In the genomic region with DNA sequence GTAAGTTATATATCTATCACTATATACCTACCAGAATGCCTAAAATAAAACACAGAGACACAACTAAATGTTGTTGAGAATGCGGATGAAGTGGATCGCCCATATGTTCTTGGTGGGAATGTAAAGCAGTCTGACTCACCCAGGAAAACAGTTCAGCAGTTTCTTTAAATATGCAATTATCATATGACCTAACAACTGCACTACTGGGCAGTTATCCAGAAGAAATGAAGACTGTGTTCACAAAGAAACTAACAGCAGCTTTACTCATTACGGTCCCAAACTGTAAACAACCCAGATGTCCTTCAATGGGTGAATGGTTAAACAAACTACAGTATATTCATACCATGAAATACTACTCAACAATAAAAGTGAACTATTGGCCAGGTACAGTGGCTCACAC, we compare ENCODE assay signal across 11 cellular contexts. TPM values are rescaled to one million over a fixed set of nuclear protein-coding genes. Genes with fewer than 3 reads are reported as not detected.
A peak's percentile ranks its signal among the peaks of the same experiment; 100 is the strongest.
DNase-seq lines count a peak whose midpoint lies in the region; ATAC-seq, FAIRE-seq and TF ChIP-seq lines count a peak whose summit lies in the region.
"Had no signal": no experiment of that assay in that cellular context is flagged by ENCODE, and none has a peak within 500 bp of the region (broad histone marks: within the 10 kb centered on the region; RNA-seq: fewer than 3 reads in every experiment).

No MANE protein-coding gene starts in this region.

- H3K4me3 ChIP-seq in fibroblast of pulmonary artery (replicated peaks; ENCODE audit: low read depth, low read length) = no peak overlapping the region
- H3K4me3 ChIP-seq: ovary had no signal

- no peaks in the 10 kb centered on the region for H3K27me3 Mint-ChIP-seq in activated naive CD4-positive, alpha-beta T cell treated with anti-CD3 and anti-CD28 coated beads, Interleukin-2, amount 10 ng/mL, durations not matched to agents 7 days and 5 days

- peaks cover 40% of the 10 kb centered on the region for H3K4me1 Mint-ChIP-seq in activated naive CD4-positive, alpha-beta T cell treated with anti-CD3 and anti-CD28 coated beads, Interleukin-2, amount 10 ng/mL, durations not matched to agents 7 days and 5 days
- peaks cover 81% of the 10 kb centered on the region for H3K4me1 Mint-ChIP-seq in stimulated activated effector memory CD8-positive, alpha-beta T cell treated with anti-CD3 and anti-CD28 coated beads, Interleukin-12 subunit alpha, Interleukin-12 subunit beta, amount 100 ng/mL, for 72 hours

- CTCF ChIA-PET in activated naive CD4-positive, alpha-beta T cell treated with anti-CD3 and anti-CD28 coated beads, Interleukin-2, amount 10 ng/mL, durations not matched to agents 7 days and 5 days (lab: Charles Lee) = interaction anchor here (1.1 to 2.0 kb wide), 4 partner anchors 9 to 20 kb away, joined by 3 to 5 read pairs (median 4); no protein-coding TSS in a partner anchor

- H3K27ac Mint-ChIP-seq in activated naive CD4-positive, alpha-beta T cell treated with anti-CD3 and anti-CD28 coated beads, Interleukin-2, amount 10 ng/mL, durations not matched to agents 7 days and 5 days = peak overlapping the region; percentile 15
- peak overlapping the region; percentile 87 for H3K27ac Mint-ChIP-seq in stimulated activated effector memory CD8-positive, alpha-beta T cell treated with anti-CD3 and anti-CD28 coated beads, Interleukin-12 subunit alpha, Interleukin-12 subunit beta, amount 100 ng/mL, for 72 hours

- TF ChIP-seq POLR2A in GM12891 (IDR thresholded peaks at IDR 0.05; ENCODE audit: low read depth, low read length) = no peak

- no peak for DNase-seq in activated naive CD4-positive, alpha-beta T cell treated with anti-CD3 and anti-CD28 coated beads, Interleukin-2, amount 10 ng/mL, durations not matched to agents 7 days and 5 days
- no peak for DNase-seq in activated naive CD4-positive, alpha-beta T cell treated with anti-CD3 and anti-CD28 coated beads, Interleukin-2, amount 50 U/mL, for 16 hours
- peak; percentile 90 for DNase-seq in fibroblast of pulmonary artery (ENCODE audit: low read depth)
- no peak for DNase-seq in stimulated activated effector memory CD8-positive, alpha-beta T cell treated with anti-CD3 and anti-CD28 coated beads, Interleukin-12 subunit alpha, Interleukin-12 subunit beta, amount 100 ng/mL, for 72 hours (ENCODE audit: low spot score in 2 of 2)
- no peak for DNase-seq in NCI-H146 (lab: John Stamatoyannopoulos, UW)
- no peak for DNase-seq in stimulated activated CD4-positive, alpha-beta T cell treated with anti-CD3 and anti-CD28 coated beads, Interleukin-15, amount 100 ng/mL, for 24 hours
- no peak for DNase-seq in GM12891 (ENCODE audit: insufficient read length, low spot score)
- DNase-seq: Caco-2, NCI-H526, ovary had no signal

- peak; percentile 57 for ATAC-seq in SK-N-SH treated with all-trans-retinoic acid at 6 μM for 48 hours
- no peak for ATAC-seq in stimulated activated effector memory CD8-positive, alpha-beta T cell treated with anti-CD3 and anti-CD28 coated beads, Interleukin-12 subunit alpha, Interleukin-12 subunit beta, amount 100 ng/mL, for 72 hours

- FAIRE-seq in GM12891 (lab: Jason Lieb, UNC) = no peak

- no peaks in the 10 kb centered on the region for H3K9me3 Mint-ChIP-seq in activated naive CD4-positive, alpha-beta T cell treated with anti-CD3 and anti-CD28 coated beads, Interleukin-2, amount 10 ng/mL, durations not matched to agents 7 days and 5 days
- no peaks in the 10 kb centered on the region for H3K9me3 Mint-ChIP-seq in stimulated activated effector memory CD8-positive, alpha-beta T cell treated with anti-CD3 and anti-CD28 coated beads, Interleukin-12 subunit alpha, Interleukin-12 subunit beta, amount 100 ng/mL, for 72 hours

- no peak for TF ChIP-seq CTCF in fibroblast of pulmonary artery (IDR thresholded peaks at IDR 0.05; ENCODE audit: low read length, missing control alignments)

- H3K4me3 Mint-ChIP-seq in activated naive CD4-positive, alpha-beta T cell treated with anti-CD3 and anti-CD28 coated beads, Interleukin-2, amount 10 ng/mL, durations not matched to agents 7 days and 5 days = no peak overlapping the region
- H3K4me3 Mint-ChIP-seq in stimulated activated effector memory CD8-positive, alpha-beta T cell treated with anti-CD3 and anti-CD28 coated beads, Interleukin-12 subunit alpha, Interleukin-12 subunit beta, amount 100 ng/mL, for 72 hours = no peak overlapping the region

- H3K36me3 Mint-ChIP-seq in activated naive CD4-positive, alpha-beta T cell treated with anti-CD3 and anti-CD28 coated beads, Interleukin-2, amount 10 ng/mL, durations not matched to agents 7 days and 5 days = peaks cover 24% of the 10 kb centered on the region
- H3K36me3 Mint-ChIP-seq in stimulated activated effector memory CD8-positive, alpha-beta T cell treated with anti-CD3 and anti-CD28 coated beads, Interleukin-12 subunit alpha, Interleukin-12 subunit beta, amount 100 ng/mL, for 72 hours = peaks cover 56% of the 10 kb centered on the region

TF ChIP-seq in SK-N-SH treated with all-trans-retinoic acid at 6 μM for 48 hours, 23 proteins besides CTCF, POLR2A, EP300 and RAD21 (continues in another document):
- TF ChIP-seq TOX (CRISPR knock-in tag; IDR thresholded peaks at IDR 0.05; ENCODE audit: borderline replicate concordance) (no peak), ZNF8 (CRISPR knock-in tag; IDR thresholded peaks at IDR 0.05) (no peak), ESRRG (CRISPR knock-in tag; IDR thresholded peaks at IDR 0.05) (no peak), RARB (CRISPR knock-in tag; IDR thresholded peaks at IDR 0.05) (no peak), OSR1 (CRISPR knock-in tag; IDR thresholded peaks at IDR 0.05) (no peak), BACH2 (CRISPR knock-in tag; IDR thresholded peaks at IDR 0.05; ENCODE audit: borderline replicate concordance) (no peak), ZNF565 (CRISPR knock-in tag; conservative IDR thresholded peaks at IDR 0.05; ENCODE audit: low read depth) (no peak)
- TF ChIP-seq, protein P1, sequence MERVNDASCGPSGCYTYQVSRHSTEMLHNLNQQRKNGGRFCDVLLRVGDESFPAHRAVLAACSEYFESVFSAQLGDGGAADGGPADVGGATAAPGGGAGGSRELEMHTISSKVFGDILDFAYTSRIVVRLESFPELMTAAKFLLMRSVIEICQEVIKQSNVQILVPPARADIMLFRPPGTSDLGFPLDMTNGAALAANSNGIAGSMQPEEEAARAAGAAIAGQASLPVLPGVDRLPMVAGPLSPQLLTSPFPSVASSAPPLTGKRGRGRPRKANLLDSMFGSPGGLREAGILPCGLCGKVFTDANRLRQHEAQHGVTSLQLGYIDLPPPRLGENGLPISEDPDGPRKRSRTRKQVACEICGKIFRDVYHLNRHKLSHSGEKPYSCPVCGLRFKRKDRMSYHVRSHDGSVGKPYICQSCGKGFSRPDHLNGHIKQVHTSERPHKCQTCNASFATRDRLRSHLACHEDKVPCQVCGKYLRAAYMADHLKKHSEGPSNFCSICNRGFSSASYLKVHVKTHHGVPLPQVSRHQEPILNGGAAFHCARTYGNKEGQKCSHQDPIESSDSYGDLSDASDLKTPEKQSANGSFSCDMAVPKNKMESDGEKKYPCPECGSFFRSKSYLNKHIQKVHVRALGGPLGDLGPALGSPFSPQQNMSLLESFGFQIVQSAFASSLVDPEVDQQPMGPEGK (CRISPR knock-in tag; IDR thresholded peaks at IDR 0.05; ENCODE audit: borderline replicate concordance) = no peak

TF ChIP-seq in GM12891, 5 proteins besides CTCF, POLR2A, EP300 and RAD21:
- TF ChIP-seq POLR2AphosphoS5 (IDR thresholded peaks at IDR 0.05; ENCODE audit: low read depth, low read length) (no peak), POU2F2 (IDR thresholded peaks at IDR 0.05; ENCODE audit: low read depth, low read length) (no peak), SPI1 (IDR thresholded peaks at IDR 0.05; ENCODE audit: low read depth, low read length) (no peak), PAX5 (IDR thresholded peaks at IDR 0.05; ENCODE audit: insufficient read depth, low read length, severe bottlenecking) (no peak)

RNA-seq across cellular contexts. Expression of gene ZC3H12D, which starts 14.3 kb away (rescaled TPM):
- 5.1 TPM for polyA plus RNA-seq in GM12891 (2012; ENCODE audit: low read depth, missing spikeins)

RNA-seq across cellular contexts. Expression of gene PPIL4, which starts 46.8 kb away (rescaled TPM):
- polyA plus RNA-seq in GM12891 (2012; ENCODE audit: low read depth, missing spikeins) = 8.5 TPM
